Comparison of ENCODE assay signal across 28 cellular contexts in genomic region chr6:82889117-82889516, GRCh38.
"Had no signal": no experiment of that assay in that cellular context is flagged by ENCODE, and none has a peak within 500 bp of the region (broad histone marks: within the 10 kb centered on the region; RNA-seq: fewer than 3 reads in every experiment).

No MANE protein-coding gene starts in this region.

- H3K4me2 ChIP-seq: neural progenitor cell had no signal

- H3K4me1 ChIP-seq: parathyroid adenoma, psoas muscle, spleen, suprapubic skin, testis, tibial artery, transverse colon, upper lobe of right lung, uterus had no signal

- ATAC-seq: natural killer cell; psoas muscle; right cardiac atrium; sciatic nerve; stimulated activated memory B cell treated with anti-CD40 and anti-IgM and Interleukin-4, amounts not matched to agents 10 μg/mL and 1 μg/mL and 100 μg/mL, for 72 hours; stimulated activated naive CD8-positive, alpha-beta T cell treated with anti-CD3 and anti-CD28 coated beads, Interleukin-15, amount 100 ng/mL, for 72 hours; stimulated activated naive CD8-positive, alpha-beta T cell treated with anti-CD3 and anti-CD28 coated beads, Interleukin-15, Interleukin-2, amounts not matched to agents 100 U/mL and 50 U/mL, for 24 hours; upper lobe of right lung had no signal

- H3K36me3 ChIP-seq: neural progenitor cell, ovary, suprapubic skin, transverse colon, upper lobe of right lung, uterus had no signal

- H3K79me2 ChIP-seq: parathyroid adenoma had no signal

- H3K4me3 ChIP-seq: neural progenitor cell, ovary, psoas muscle, skin epidermis, smooth muscle cell, spleen, suprapubic skin, testis, tibial artery, transverse colon, upper lobe of right lung, uterus had no signal

- H3K27me3 ChIP-seq: neural progenitor cell, ovary, spleen, suprapubic skin, testis, tibial artery, transverse colon, upper lobe of right lung, uterus had no signal

- DNase-seq: natural killer cell; occipital lobe; ovary; posterior cingulate gyrus; psoas muscle; right cardiac atrium; spleen; stimulated activated CD4-positive, alpha-beta T cell treated with anti-CD3 and anti-CD28 coated beads, Interleukin-12 subunit alpha, Interleukin-12 subunit beta, amount 100 ng/mL, for 4 hours; stimulated activated CD4-positive, alpha-beta T cell treated with anti-CD3 and anti-CD28 coated beads, Interleukin-1b, Interleukin-23, amount 100 ng/mL, for 48 hours; stimulated activated CD4-positive, alpha-beta T cell treated with anti-CD3 and anti-CD28 coated beads, Interleukin-4, amount 100 ng/mL, for 1 hour; stimulated activated CD4-positive, alpha-beta T cell treated with anti-CD3 and anti-CD28 coated beads, Interleukin-4, amount 100 ng/mL, for 4 hours; stimulated activated CD8-positive, alpha-beta memory T cell treated with anti-CD3 and anti-CD28 coated beads, Interleukin-4, amount 100 ng/mL, for 48 hours; stimulated activated naive CD4-positive, alpha-beta T cell; stimulated activated naive CD8-positive, alpha-beta T cell treated with anti-CD3 and anti-CD28 coated beads, Interleukin-15, amount 100 ng/mL, for 72 hours; stimulated activated naive CD8-positive, alpha-beta T cell treated with anti-CD3 and anti-CD28 coated beads, Interleukin-15, Interleukin-2, amounts not matched to agents 100 U/mL and 50 U/mL, for 24 hours; substantia nigra; testis; tibial artery; transverse colon; upper lobe of right lung; uterus had no signal

- H3K9me3 ChIP-seq: ovary, psoas muscle, spleen, suprapubic skin, testis, tibial artery, transverse colon, upper lobe of right lung, uterus had no signal

- H3K27ac ChIP-seq: neural progenitor cell, ovary, parathyroid adenoma, psoas muscle, skin epidermis, spleen, suprapubic skin, testis, tibial artery, transverse colon, upper lobe of right lung, uterus had no signal

- H2AFZ ChIP-seq: neural progenitor cell, parathyroid adenoma had no signal

- H3K9ac ChIP-seq: neural progenitor cell, parathyroid adenoma had no signal
